In the genomic region with DNA sequence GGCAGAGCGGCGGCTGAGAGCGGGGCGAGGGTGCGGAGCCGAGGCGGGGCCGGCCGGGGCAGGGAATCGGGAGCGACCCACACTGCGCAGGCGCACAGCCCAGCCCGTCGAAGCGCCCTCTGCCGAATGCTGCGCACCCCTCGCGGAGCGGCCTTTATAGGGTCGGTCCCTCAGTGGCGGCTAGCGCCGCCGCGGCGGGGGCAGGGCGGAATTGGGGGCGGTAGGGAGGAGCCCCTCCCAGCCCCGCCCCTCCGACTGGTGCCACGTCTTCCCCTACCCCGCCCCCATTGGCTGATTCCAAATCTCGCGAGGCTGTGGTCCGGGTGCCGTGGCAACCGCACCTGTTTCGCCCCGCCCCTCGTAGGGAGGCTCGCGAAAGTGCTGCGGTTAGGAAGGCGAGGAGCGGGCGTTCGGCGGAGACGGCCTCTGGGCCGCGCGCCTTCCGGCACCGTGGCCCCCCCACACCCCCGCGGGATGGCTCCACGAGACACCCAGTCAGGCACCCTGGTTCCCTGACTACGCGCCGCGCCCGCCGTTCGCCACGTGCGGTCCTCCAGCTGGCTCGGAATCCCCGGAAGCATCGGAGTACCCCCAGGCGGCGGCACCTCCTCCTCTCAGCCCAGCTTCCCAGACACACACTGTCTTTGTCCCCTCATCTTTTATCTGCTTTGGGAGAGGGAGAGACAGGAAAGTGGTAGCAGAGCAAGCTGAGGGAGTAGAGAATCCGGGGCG, we compare ENCODE assay signal across 1 cellular context.
TF ChIP-seq lines count a peak whose summit lies in the region.

Gene EHD1, minus strand, starts transcription at position 128 of the 732 bp plus-strand sequence. CDS start 157 bp downstream, outside the sequence.

TF ChIP-seq in HepG2, 621 proteins besides CTCF, POLR2A, EP300 and RAD21 (continued from another document and continues in another):
- TF ChIP-seq HIC2 (CRISPR knock-in tag; IDR thresholded peaks at IDR 0.05; ENCODE audit: low read depth) (no peak; the same call in 1 of the 2 replicates), KMT2A (CRISPR knock-in tag; IDR thresholded peaks at IDR 0.05) (peak; percentile 55; the same call in 1 of the 2 replicates), ZNF367 (CRISPR knock-in tag; IDR thresholded peaks at IDR 0.05; ENCODE audit: borderline replicate concordance) (no peak), RNF219 (CRISPR knock-in tag; IDR thresholded peaks at IDR 0.05) (no peak), ARNTL (CRISPR knock-in tag; IDR thresholded peaks at IDR 0.05) (0 out of 2 replicates have a peak, but pooled peaks have one; percentile 43), HMGXB3 (CRISPR knock-in tag; IDR thresholded peaks at IDR 0.05; ENCODE audit: borderline replicate concordance) (peak; percentile 89; the same call in 1 of the 2 replicates), FOXO1 (CRISPR knock-in tag; IDR thresholded peaks at IDR 0.05) (no peak; the same call in 1 of the 2 replicates), SMAD3 (CRISPR knock-in tag; IDR thresholded peaks at IDR 0.05) (peak; percentile 74; the same call in 1 of the 2 replicates), ZNF460 (CRISPR knock-in tag; IDR thresholded peaks at IDR 0.05; ENCODE audit: borderline replicate concordance) (no peak), SMAD1 (CRISPR knock-in tag; IDR thresholded peaks at IDR 0.05; ENCODE audit: borderline replicate concordance, low read depth) (no peak; the same call in 1 of the 2 replicates), SPEN (CRISPR knock-in tag; IDR thresholded peaks at IDR 0.05; ENCODE audit: low read depth) (peak; percentile 89), IKZF1 (IDR thresholded peaks at IDR 0.05) (no peak), ZNF431 (CRISPR knock-in tag; IDR thresholded peaks at IDR 0.05; ENCODE audit: borderline replicate concordance, low read depth) (peak; percentile 17; the same call in 1 of the 2 replicates), ZNF589 (CRISPR knock-in tag; conservative IDR thresholded peaks at IDR 0.05) (peak; percentile 46), AGO1 (IDR thresholded peaks at IDR 0.05; ENCODE audit: low read depth, low read length, poor library complexity, severe bottlenecking) (peak; percentile 17), ZNF703 (CRISPR knock-in tag; IDR thresholded peaks at IDR 0.05; ENCODE audit: borderline replicate concordance) (no peak), SMAD9 (CRISPR knock-in tag; IDR thresholded peaks at IDR 0.05) (peak; percentile 30; the same call in 1 of the 2 replicates), NONO (IDR thresholded peaks at IDR 0.05) (no peak), NONO (CRISPR knock-in tag; conservative IDR thresholded peaks at IDR 0.05) (no peak; the same call in 1 of the 2 replicates), ZNF816 (CRISPR knock-in tag; IDR thresholded peaks at IDR 0.05; ENCODE audit: borderline replicate concordance) (no peak; the same call in 1 of the 2 replicates), HES4 (CRISPR knock-in tag; IDR thresholded peaks at IDR 0.05; ENCODE audit: borderline replicate concordance) (peak; percentile 83), FOXP1 (IDR thresholded peaks at IDR 0.05) (no peak), FOXP1 (CRISPR knock-in tag; IDR thresholded peaks at IDR 0.05) (no peak), MTF2 (CRISPR knock-in tag; IDR thresholded peaks at IDR 0.05; ENCODE audit: borderline replicate concordance) (peak; percentile 87; the same call in 1 of the 2 replicates), SIX4 (CRISPR knock-in tag; IDR thresholded peaks at IDR 0.05) (0 out of 2 replicates have a peak, but pooled peaks have one; percentile 23), KAT2B (IDR thresholded peaks at IDR 0.05; ENCODE audit: borderline replicate concordance, low read depth, low read length) (no peak), MIER3 (CRISPR knock-in tag; IDR thresholded peaks at IDR 0.05; ENCODE audit: borderline replicate concordance) (no peak), ZKSCAN8 (CRISPR knock-in tag; IDR thresholded peaks at IDR 0.05; ENCODE audit: borderline replicate concordance) (no peak), XBP1 (CRISPR knock-in tag; IDR thresholded peaks at IDR 0.05) (no peak), TBX2 (CRISPR knock-in tag; IDR thresholded peaks at IDR 0.05; ENCODE audit: borderline replicate concordance) (peak; percentile 56; the same call in 1 of the 2 replicates), ELF3 (CRISPR knock-in tag; IDR thresholded peaks at IDR 0.05) (peak; percentile 30; the same call in 1 of the 2 replicates), ZNF292 (CRISPR knock-in tag; IDR thresholded peaks at IDR 0.05; ENCODE audit: borderline replicate concordance, low read depth) (no peak), ZNF746 (CRISPR knock-in tag; IDR thresholded peaks at IDR 0.05) (0 out of 2 replicates have a peak, but pooled peaks have one; percentile 7), ZUFSP (CRISPR knock-in tag; IDR thresholded peaks at IDR 0.05; ENCODE audit: borderline replicate concordance) (no peak), ZNF652 (CRISPR knock-in tag; IDR thresholded peaks at IDR 0.05; ENCODE audit: borderline replicate concordance, low read depth) (no peak), ZNF354B (CRISPR knock-in tag; IDR thresholded peaks at IDR 0.05) (no peak), ZNF496 (CRISPR knock-in tag; IDR thresholded peaks at IDR 0.05; ENCODE audit: insufficient replicate concordance) (no peak), KAT8 (CRISPR knock-in tag; IDR thresholded peaks at IDR 0.05) (peak; percentile 62), CREM (IDR thresholded peaks at IDR 0.05) (no peak), CREM (CRISPR knock-in tag; IDR thresholded peaks at IDR 0.05) (no peak), ZNF563 (CRISPR knock-in tag; IDR thresholded peaks at IDR 0.05) (peak; percentile 91), TIGD3 (CRISPR knock-in tag; IDR thresholded peaks at IDR 0.05; ENCODE audit: borderline replicate concordance) (no peak), ZSCAN30 (CRISPR knock-in tag; IDR thresholded peaks at IDR 0.05) (no peak), HOXA7 (CRISPR knock-in tag; IDR thresholded peaks at IDR 0.05) (no peak)
- TF ChIP-seq, protein P1, sequence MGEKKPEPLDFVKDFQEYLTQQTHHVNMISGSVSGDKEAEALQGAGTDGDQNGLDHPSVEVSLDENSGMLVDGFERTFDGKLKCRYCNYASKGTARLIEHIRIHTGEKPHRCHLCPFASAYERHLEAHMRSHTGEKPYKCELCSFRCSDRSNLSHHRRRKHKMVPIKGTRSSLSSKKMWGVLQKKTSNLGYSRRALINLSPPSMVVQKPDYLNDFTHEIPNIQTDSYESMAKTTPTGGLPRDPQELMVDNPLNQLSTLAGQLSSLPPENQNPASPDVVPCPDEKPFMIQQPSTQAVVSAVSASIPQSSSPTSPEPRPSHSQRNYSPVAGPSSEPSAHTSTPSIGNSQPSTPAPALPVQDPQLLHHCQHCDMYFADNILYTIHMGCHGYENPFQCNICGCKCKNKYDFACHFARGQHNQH (CRISPR knock-in tag; IDR thresholded peaks at IDR 0.05), result peak; percentile 63; the same call in 1 of the 2 replicates
- TF ChIP-seq, protein P2, sequence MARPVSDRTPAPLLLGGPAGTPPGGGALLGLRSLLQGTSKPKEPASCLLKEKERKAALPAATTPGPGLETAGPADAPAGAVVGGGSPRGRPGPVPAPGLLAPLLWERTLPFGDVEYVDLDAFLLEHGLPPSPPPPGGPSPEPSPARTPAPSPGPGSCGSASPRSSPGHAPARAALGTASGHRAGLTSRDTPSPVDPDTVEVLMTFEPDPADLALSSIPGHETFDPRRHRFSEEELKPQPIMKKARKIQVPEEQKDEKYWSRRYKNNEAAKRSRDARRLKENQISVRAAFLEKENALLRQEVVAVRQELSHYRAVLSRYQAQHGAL (CRISPR knock-in tag; IDR thresholded peaks at IDR 0.05; ENCODE audit: not compliant biosample characterization), result no peak
- TF ChIP-seq, protein P3, sequence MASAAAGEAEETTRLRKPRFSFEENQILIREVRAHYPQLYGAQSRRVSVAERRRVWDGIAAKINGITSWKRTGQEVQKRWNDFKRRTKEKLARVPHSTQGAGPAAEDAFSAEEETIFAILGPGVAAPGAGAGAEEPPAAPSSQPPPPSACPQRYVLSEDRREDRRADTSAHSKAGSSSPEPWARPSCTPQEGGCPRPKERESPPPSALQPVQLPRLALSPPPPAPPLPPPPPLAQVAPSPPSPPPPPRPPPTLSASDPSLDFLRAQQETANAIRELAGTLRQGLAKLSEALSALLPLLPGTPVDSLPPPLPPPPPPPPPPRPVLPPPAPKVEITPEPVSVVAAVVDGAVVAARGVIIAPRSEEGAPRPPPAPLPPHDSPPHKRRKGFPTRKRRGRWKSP (CRISPR knock-in tag; IDR thresholded peaks at IDR 0.05), result peak; percentile 82
- TF ChIP-seq, protein P4, sequence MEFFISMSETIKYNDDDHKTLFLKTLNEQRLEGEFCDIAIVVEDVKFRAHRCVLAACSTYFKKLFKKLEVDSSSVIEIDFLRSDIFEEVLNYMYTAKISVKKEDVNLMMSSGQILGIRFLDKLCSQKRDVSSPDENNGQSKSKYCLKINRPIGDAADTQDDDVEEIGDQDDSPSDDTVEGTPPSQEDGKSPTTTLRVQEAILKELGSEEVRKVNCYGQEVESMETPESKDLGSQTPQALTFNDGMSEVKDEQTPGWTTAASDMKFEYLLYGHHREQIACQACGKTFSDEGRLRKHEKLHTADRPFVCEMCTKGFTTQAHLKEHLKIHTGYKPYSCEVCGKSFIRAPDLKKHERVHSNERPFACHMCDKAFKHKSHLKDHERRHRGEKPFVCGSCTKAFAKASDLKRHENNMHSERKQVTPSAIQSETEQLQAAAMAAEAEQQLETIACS (CRISPR knock-in tag; IDR thresholded peaks at IDR 0.05), result peak; percentile 44
